ENCODE assay signal across 15 cellular contexts in genomic region chr9:38385896-38386295, GRCh38. TPM values are rescaled to one million over a fixed set of nuclear protein-coding genes. Genes with fewer than 3 reads are reported as not detected.
"Had no signal": no experiment of that assay in that cellular context is flagged by ENCODE, and none has a peak within 500 bp of the region (broad histone marks: within the 10 kb centered on the region; RNA-seq: fewer than 3 reads in every experiment).

No MANE protein-coding gene starts in this region.

- H3K27ac Mint-ChIP-seq: activated naive CD4-positive, alpha-beta T cell treated with anti-CD3 and anti-CD28 coated beads, Interleukin-2, amount 50 U/mL, for 72 hours; activated T-helper 2 cell treated with anti-CD3 and anti-CD28 coated beads, Interferon-gamma antibody, Interleukin-2, Interleukin-4, amounts not matched to agents 10 μg/mL and 5 μg/mL and 100 μg/mL, durations not matched to agents 14 hours and 24 hours and 36 hours; nephron progenitor cell; stimulated activated memory B cell treated with anti-CD40 and anti-IgM and Interleukin-4, amounts not matched to agents 10 μg/mL and 1 μg/mL and 100 μg/mL, for 72 hours; T-helper 2 cell treated with Interferon-gamma antibody and Interleukin-4, amounts not matched to agents 5 μg/mL and 100 μg/mL, for 36 hours had no signal

- H3K36me3 Mint-ChIP-seq: activated naive CD4-positive, alpha-beta T cell treated with anti-CD3 and anti-CD28 coated beads, Interleukin-2, amount 50 U/mL, for 72 hours had no signal

- H3K4me3 Mint-ChIP-seq: nephron progenitor cell; stimulated activated memory B cell treated with anti-CD40 and anti-IgM and Interleukin-4, amounts not matched to agents 10 μg/mL and 1 μg/mL and 100 μg/mL, for 72 hours; T-helper 2 cell treated with Interferon-gamma antibody and Interleukin-4, amounts not matched to agents 5 μg/mL and 100 μg/mL, for 36 hours had no signal

- H3K27me3 ChIP-seq: pancreas, upper lobe of right lung had no signal

- H3K4me1 Mint-ChIP-seq: stimulated activated memory B cell treated with anti-CD40 and anti-IgM and Interleukin-4, amounts not matched to agents 10 μg/mL and 1 μg/mL and 100 μg/mL, for 72 hours had no signal

- H3K27ac ChIP-seq: lower lobe of right lung, upper lobe of right lung had no signal

- H3K36me3 ChIP-seq: lower lobe of right lung, pancreas, upper lobe of right lung had no signal

- H3K4me1 ChIP-seq: lower lobe of right lung, pancreas, upper lobe of right lung had no signal

- ATAC-seq: activated naive CD4-positive, alpha-beta T cell treated with anti-CD3 and anti-CD28 coated beads, Interleukin-2, amount 50 U/mL, for 72 hours; lower lobe of right lung; stimulated activated memory B cell treated with anti-CD40 and anti-IgM and Interleukin-4, amounts not matched to agents 10 μg/mL and 1 μg/mL and 100 μg/mL, for 72 hours; upper lobe of right lung had no signal

- H3K4me3 ChIP-seq: lower lobe of right lung, pancreas, smooth muscle cell, upper lobe of right lung had no signal

- H3K9me3 ChIP-seq: lower lobe of right lung, pancreas, upper lobe of right lung had no signal

- DNase-seq: activated CD4-positive, alpha-beta T cell treated with anti-CD3 and anti-CD28 coated beads, Interleukin-2, amount 50 U/mL, for 1 hour; amniotic stem cell; foreskin melanocyte; lower lobe of right lung; nephron progenitor cell; pancreas; retina; SHP77; upper lobe of right lung had no signal

RNA-seq across cellular contexts. Expression of gene IGFBPL1, which starts 38.4 kb away (rescaled TPM):
- total RNA-seq: activated naive CD4-positive, alpha-beta T cell treated with anti-CD3 and anti-CD28 coated beads, Interleukin-2, amount 50 U/mL, for 72 hours; mononuclear cell had no signal
